ENCODE assay signal across 9 cellular contexts in genomic region chr10:43671659-43672555, GRCh38. TPM values are rescaled to one million over a fixed set of nuclear protein-coding genes. Genes with fewer than 3 reads are reported as not detected.
DNase-seq lines count a peak whose midpoint lies in the region; ATAC-seq and TF ChIP-seq lines count a peak whose summit lies in the region.
"Had no signal": no experiment of that assay in that cellular context is flagged by ENCODE, and none has a peak within 500 bp of the region (broad histone marks: within the 10 kb centered on the region; RNA-seq: fewer than 3 reads in every experiment).

No MANE protein-coding gene starts in this region.

- no peak overlapping the region for H3K27ac ChIP-seq in fibroblast of lung (ENCODE audit: insufficient read depth, low read length)

- no peak overlapping the region for H3K9ac ChIP-seq in fibroblast of lung (ENCODE audit: insufficient read depth, low read length)

- no peaks in the 10 kb centered on the region for H3K9me3 Mint-ChIP-seq in activated CD8-positive, alpha-beta memory T cell treated with anti-CD3 and anti-CD28 coated beads, Interleukin-2, amount 10 ng/mL, durations not matched to agents 7 days and 5 days (ENCODE audit: low read depth)
- H3K9me3 Mint-ChIP-seq in natural killer cell = no peaks in the 10 kb centered on the region
- H3K9me3 Mint-ChIP-seq: dendritic cell treated with granulocyte-macrophage colony-stimulating factor and Interleukin-4, amounts not matched to agents 40 ng/mL and 50 ng/mL, for 4 days had no signal

- H3K36me3 ChIP-seq in fibroblast of lung (ENCODE audit: control insufficient read depth, insufficient read depth, low read length) = no peaks in the 10 kb centered on the region

- no peaks in the 10 kb centered on the region for H3K36me3 Mint-ChIP-seq in activated CD8-positive, alpha-beta memory T cell treated with anti-CD3 and anti-CD28 coated beads, Interleukin-2, amount 10 ng/mL, durations not matched to agents 7 days and 5 days
- H3K36me3 Mint-ChIP-seq in natural killer cell = no peaks in the 10 kb centered on the region

- H3K27ac Mint-ChIP-seq in activated CD8-positive, alpha-beta memory T cell treated with anti-CD3 and anti-CD28 coated beads, Interleukin-2, amount 10 ng/mL, durations not matched to agents 7 days and 5 days = no peak overlapping the region
- no peak overlapping the region for H3K27ac Mint-ChIP-seq in natural killer cell
- H3K27ac Mint-ChIP-seq: dendritic cell treated with granulocyte-macrophage colony-stimulating factor and Interleukin-4, amounts not matched to agents 40 ng/mL and 50 ng/mL, for 4 days had no signal

- peak; percentile 65 to 66 for TF ChIP-seq CTCF in fibroblast of lung (conservative IDR thresholded peaks at IDR 0.05 in 1 of 2, IDR thresholded peaks at IDR 0.05 in 1 of 2; ENCODE audit: low read depth in 1 of 2, low read length in 2 of 2)
- peak; percentile 89 for TF ChIP-seq CTCF in natural killer cell (IDR thresholded peaks at IDR 0.05)

- H3K4me3 Mint-ChIP-seq in activated CD8-positive, alpha-beta memory T cell treated with anti-CD3 and anti-CD28 coated beads, Interleukin-2, amount 10 ng/mL, durations not matched to agents 7 days and 5 days = no peak overlapping the region
- no peak overlapping the region for H3K4me3 Mint-ChIP-seq in natural killer cell
- H3K4me3 Mint-ChIP-seq: dendritic cell treated with granulocyte-macrophage colony-stimulating factor and Interleukin-4, amounts not matched to agents 40 ng/mL and 50 ng/mL, for 4 days had no signal

- H3K27me3 ChIP-seq in fibroblast of lung (ENCODE audit: control insufficient read depth, insufficient read depth, low read length) = peaks cover 5% of the 10 kb centered on the region

- H4K20me1 ChIP-seq in fibroblast of lung (ENCODE audit: control insufficient read depth, extremely low read depth, insufficient read depth, low read length) = no peaks in the 10 kb centered on the region

- H3K79me2 ChIP-seq in fibroblast of lung (ENCODE audit: control insufficient read depth, insufficient read depth, low read length) = no peaks in the 10 kb centered on the region

- CTCF ChIA-PET in activated CD8-positive, alpha-beta memory T cell treated with anti-CD3 and anti-CD28 coated beads, Interleukin-2, amount 10 ng/mL, durations not matched to agents 7 days and 5 days (lab: Charles Lee) = interaction anchor here (1.4 to 3.2 kb wide), 6 partner anchors 11 to 1186 kb away, joined by 4 to 19 read pairs (median 8); partner anchors contain the start of gene CXCL12

- no peak overlapping the region for H3K4me2 ChIP-seq in fibroblast of lung (ENCODE audit: extremely low read depth, insufficient read depth, low read length)

- H3K9me3 ChIP-seq in fibroblast of lung (ENCODE audit: control insufficient read depth, insufficient read depth, low read depth, low read length) = no peaks in the 10 kb centered on the region

- peaks cover 36% of the 10 kb centered on the region for H3K27me3 Mint-ChIP-seq in activated CD8-positive, alpha-beta memory T cell treated with anti-CD3 and anti-CD28 coated beads, Interleukin-2, amount 10 ng/mL, durations not matched to agents 7 days and 5 days
- peaks cover 20 to 28% of the 10 kb centered on the region in 2 donors for H3K27me3 Mint-ChIP-seq in natural killer cell (ENCODE audit: low read depth in 2 of 2)

- H3K4me1 Mint-ChIP-seq in activated CD8-positive, alpha-beta memory T cell treated with anti-CD3 and anti-CD28 coated beads, Interleukin-2, amount 10 ng/mL, durations not matched to agents 7 days and 5 days = no peaks in the 10 kb centered on the region
- peaks cover 10 to 11% of the 10 kb centered on the region in 2 donors for H3K4me1 Mint-ChIP-seq in natural killer cell

- no peak overlapping the region for H2AFZ ChIP-seq in fibroblast of lung (ENCODE audit: low read length)

- DNase-seq in SIG-M5 treated with dmso at 0.1 percent for 504 hours (lab: John Stamatoyannopoulos, UW; ENCODE audit: unreplicated experiment) = peak; percentile 35
- no peak for DNase-seq in SIG-M5 (lab: John Stamatoyannopoulos, UW)
- DNase-seq in NCI-H345 treated with DMSO at 0.1 percent for 48 hours (lab: John Stamatoyannopoulos, UW; ENCODE audit: unreplicated experiment) = peak; percentile 32
- DNase-seq in activated CD8-positive, alpha-beta memory T cell treated with anti-CD3 and anti-CD28 coated beads, Interleukin-2, amount 10 ng/mL, durations not matched to agents 7 days and 5 days = peak; percentile 56
- peak; percentile 63 to 73 for DNase-seq in fibroblast of lung (ENCODE audit: low read depth in 2 of 2)
- no peak for DNase-seq in natural killer cell
- no peak for DNase-seq in posterior vena cava (ENCODE audit: low spot score)

- intact Hi-C loops in natural killer cell (cut with micrococcal nuclease) = loop anchor here (1.0 to 5.0 kb wide), 5 partner anchors 358 to 1192 kb away; no protein-coding TSS in a partner anchor
- intact Hi-C loops in posterior vena cava (cut with DNase I) = loop anchor here (2.0 to 10.0 kb wide), 4 partner anchors 713 to 1189 kb away; partner anchors contain the start of gene CXCL12 (in 1 of the 2)

- H3K4me1 ChIP-seq in fibroblast of lung (ENCODE audit: control insufficient read depth, extremely low read depth, insufficient read depth, low read length) = no peaks in the 10 kb centered on the region

- H3K4me3 ChIP-seq in fibroblast of lung (replicated peaks in 1 of 4; ENCODE audit: control extremely low read depth in 1 of 4, insufficient read depth in 1 of 4, low read depth in 3 of 4, low read length in 4 of 4) = no peak overlapping the region

- peak; percentile 67 for ATAC-seq in HG02870 (IDR thresholded peaks at IDR 0.05; ENCODE audit: unreplicated experiment)
- ATAC-seq in activated CD8-positive, alpha-beta memory T cell treated with anti-CD3 and anti-CD28 coated beads, Interleukin-2, amount 10 ng/mL, durations not matched to agents 7 days and 5 days = peak; percentile 63
- ATAC-seq in natural killer cell = peak in 2 of 3 donors; percentile 77 to 79

RNA-seq across cellular contexts. Expression of gene ZNF32, which starts 23.2 kb away (rescaled TPM):
- total RNA-seq in activated CD8-positive, alpha-beta memory T cell treated with anti-CD3 and anti-CD28 coated beads, Interleukin-2, amount 10 ng/mL, durations not matched to agents 7 days and 5 days = 1 to 10 TPM; 6.5 to 8.2 TPM
- total RNA-seq in fibroblast of lung (60.1 and 61.9 TPM in 2 replicates), natural killer cell (10 to 100 TPM; 19.1 to 28.9 (median 26.2) TPM), posterior vena cava (10 to 100 TPM; 27.5 to 30.2 TPM)
- 30.6 and 31.2 TPM in 2 replicates for polyA plus RNA-seq in fibroblast of lung
- 23.3 and 27.1 TPM in 2 replicates for polyA plus RNA-seq in fibroblast of lung (2012)
- polyA minus RNA-seq in fibroblast of lung (ENCODE audit: low replicate concordance) = 4.0 and 7.3 TPM in 2 replicates

Comparison
In these comparisons a context has a peak if more than half of its experiments do, and no peak if none do; other contexts are left out.
1. DNase-seq: peak in SIG-M5 treated with dmso at 0.1 percent for 504 hours (single experiment), NCI-H345 treated with DMSO at 0.1 percent for 48 hours (single experiment), activated CD8-positive, alpha-beta memory T cell treated with anti-CD3 and anti-CD28 coated beads, Interleukin-2, amount 10 ng/mL, durations not matched to agents 7 days and 5 days (single experiment) and fibroblast of lung (2 of 2); none in SIG-M5 (single experiment), natural killer cell (single experiment) and posterior vena cava (single experiment).
2. Peak in every context shown above with its lines, with median percentiles within 50 percentile points of each other: ATAC-seq.